In genomic region chr16:88599092-88599733, GRCh38 we compare ENCODE assay signal across 1 cellular context.
TF ChIP-seq lines count a peak whose summit lies in the region.

No MANE protein-coding gene starts in this region.

TF ChIP-seq in HCT116, 20 proteins besides CTCF, POLR2A, EP300 and RAD21 (continued from another document):
- TF ChIP-seq, protein P1, sequence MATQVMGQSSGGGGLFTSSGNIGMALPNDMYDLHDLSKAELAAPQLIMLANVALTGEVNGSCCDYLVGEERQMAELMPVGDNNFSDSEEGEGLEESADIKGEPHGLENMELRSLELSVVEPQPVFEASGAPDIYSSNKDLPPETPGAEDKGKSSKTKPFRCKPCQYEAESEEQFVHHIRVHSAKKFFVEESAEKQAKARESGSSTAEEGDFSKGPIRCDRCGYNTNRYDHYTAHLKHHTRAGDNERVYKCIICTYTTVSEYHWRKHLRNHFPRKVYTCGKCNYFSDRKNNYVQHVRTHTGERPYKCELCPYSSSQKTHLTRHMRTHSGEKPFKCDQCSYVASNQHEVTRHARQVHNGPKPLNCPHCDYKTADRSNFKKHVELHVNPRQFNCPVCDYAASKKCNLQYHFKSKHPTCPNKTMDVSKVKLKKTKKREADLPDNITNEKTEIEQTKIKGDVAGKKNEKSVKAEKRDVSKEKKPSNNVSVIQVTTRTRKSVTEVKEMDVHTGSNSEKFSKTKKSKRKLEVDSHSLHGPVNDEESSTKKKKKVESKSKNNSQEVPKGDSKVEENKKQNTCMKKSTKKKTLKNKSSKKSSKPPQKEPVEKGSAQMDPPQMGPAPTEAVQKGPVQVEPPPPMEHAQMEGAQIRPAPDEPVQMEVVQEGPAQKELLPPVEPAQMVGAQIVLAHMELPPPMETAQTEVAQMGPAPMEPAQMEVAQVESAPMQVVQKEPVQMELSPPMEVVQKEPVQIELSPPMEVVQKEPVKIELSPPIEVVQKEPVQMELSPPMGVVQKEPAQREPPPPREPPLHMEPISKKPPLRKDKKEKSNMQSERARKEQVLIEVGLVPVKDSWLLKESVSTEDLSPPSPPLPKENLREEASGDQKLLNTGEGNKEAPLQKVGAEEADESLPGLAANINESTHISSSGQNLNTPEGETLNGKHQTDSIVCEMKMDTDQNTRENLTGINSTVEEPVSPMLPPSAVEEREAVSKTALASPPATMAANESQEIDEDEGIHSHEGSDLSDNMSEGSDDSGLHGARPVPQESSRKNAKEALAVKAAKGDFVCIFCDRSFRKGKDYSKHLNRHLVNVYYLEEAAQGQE (IDR thresholded peaks at IDR 0.05; ENCODE audit: low read depth): no peak
- TF ChIP-seq SP1 (IDR thresholded peaks at IDR 0.05; ENCODE audit: low read depth) (no peak), EGR1 (IDR thresholded peaks at IDR 0.05; ENCODE audit: low read depth) (no peak), YY1 (IDR thresholded peaks at IDR 0.05; ENCODE audit: extremely low read depth, insufficient replicate concordance, low read depth, low read length) (no peak), TCF7L2 (IDR thresholded peaks at IDR 0.05; ENCODE audit: borderline replicate concordance, extremely low read depth, insufficient read depth, insufficient read length) (no peak), POLR2AphosphoS5 (IDR thresholded peaks at IDR 0.05; ENCODE audit: low read depth, low read length) (no peak)
